Comparison of ENCODE assay signal across 9 cellular contexts in the genomic region with DNA sequence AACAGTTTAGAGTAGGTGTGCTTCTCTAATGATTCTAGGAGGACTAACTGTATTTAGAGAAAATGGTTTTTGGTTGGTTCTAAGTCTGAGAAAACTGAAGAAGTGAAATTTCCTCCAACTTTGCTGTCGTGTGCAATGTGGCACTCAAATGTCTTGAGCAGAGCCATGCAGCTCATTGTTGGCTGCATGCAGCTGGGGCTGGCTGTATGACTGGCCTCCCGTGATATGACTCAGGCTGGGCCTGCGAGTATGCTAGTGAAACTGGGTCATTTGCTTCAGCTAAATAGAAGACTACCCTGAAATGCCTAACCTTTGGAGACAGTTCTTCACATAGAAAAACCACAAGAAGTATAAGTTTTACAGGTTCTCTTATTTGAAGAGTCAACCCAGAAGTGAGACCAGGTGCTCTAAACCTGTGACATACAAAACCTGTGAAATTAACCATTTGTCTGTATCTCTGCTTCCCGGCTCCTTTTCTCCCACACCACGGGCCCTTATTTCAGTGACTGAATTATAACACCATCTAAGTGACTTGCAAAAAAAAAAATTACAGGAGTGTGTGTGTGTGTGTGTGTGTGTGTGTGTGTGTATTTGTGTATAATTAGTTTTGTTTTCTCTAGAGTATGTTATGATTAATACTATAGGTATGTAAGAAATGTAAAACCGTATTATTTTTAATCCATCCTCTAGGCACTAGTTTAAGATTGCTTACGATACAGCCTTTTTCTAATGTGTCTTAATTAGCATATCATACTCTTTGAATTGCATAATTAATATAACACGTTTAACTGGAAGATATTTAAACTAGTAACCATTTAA. TPM values are rescaled to one million over a fixed set of nuclear protein-coding genes. Genes with fewer than 3 reads are reported as not detected.
DNase-seq lines count a peak whose midpoint lies in the region; ATAC-seq and TF ChIP-seq lines count a peak whose summit lies in the region.
"Had no signal": no experiment of that assay in that cellular context is flagged by ENCODE, and none has a peak within 500 bp of the region (broad histone marks: within the 10 kb centered on the region; RNA-seq: fewer than 3 reads in every experiment).

No MANE protein-coding gene starts in this region.

- ATAC-seq in GM18858 (IDR thresholded peaks at IDR 0.05; ENCODE audit: unreplicated experiment): peak; percentile 99
- ATAC-seq in HG02759 (IDR thresholded peaks at IDR 0.05; ENCODE audit: unreplicated experiment): peak; percentile 100
- ATAC-seq in T-cell (replicated peaks in 1 of 4): peak; percentile 65 to 88 (median 74)

- POLR2A ChIA-PET in T-cell (lab: Charles Lee): interaction anchor here in 1 of 2 donors (0.8 kb wide), 1 partner anchor 67 kb away, joined by 3 read pairs; no protein-coding TSS in a partner anchor

- H3K27me3 Mint-ChIP-seq in T-cell (no peaks in the 10 kb centered on the region), glutamatergic neuron (ENCODE audit: unreplicated experiment) (no peaks in the 10 kb centered on the region)

- TF ChIP-seq CTCF in glutamatergic neuron (IDR thresholded peaks at IDR 0.05; ENCODE audit: partially characterized antibody, unreplicated experiment): no peak

- H3K4me1 Mint-ChIP-seq in T-cell (peaks cover 6 to 17% (median 15%) of the 10 kb centered on the region in 3 donors), glutamatergic neuron (ENCODE audit: low read depth, unreplicated experiment) (peaks cover 1% of the 10 kb centered on the region)

- H3K9me3 Mint-ChIP-seq in T-cell: peaks cover 0 to 3% (median 0%) of the 10 kb centered on the region in 3 donors
- no peaks in the 10 kb centered on the region for H3K9me3 Mint-ChIP-seq in glutamatergic neuron (ENCODE audit: unreplicated experiment)

- H3K4me3 Mint-ChIP-seq in T-cell: no peak overlapping the region
- no peak overlapping the region for H3K4me3 Mint-ChIP-seq in glutamatergic neuron (ENCODE audit: unreplicated experiment)
- H3K4me3 Mint-ChIP-seq: neural crest cell had no signal

- H3K27ac Mint-ChIP-seq in T-cell (peak overlapping the region; percentile 34 to 56), glutamatergic neuron (ENCODE audit: unreplicated experiment) (no peak overlapping the region)

- CTCF ChIA-PET in T-cell (lab: Charles Lee): interaction anchor here in 1 of 2 donors (1.5 kb wide), 1 partner anchor 62 kb away, joined by 9 read pairs; no protein-coding TSS in a partner anchor

- peak in 11 of 34 experiments; percentile 8 to 24 (median 14) for DNase-seq in T-cell
- DNase-seq in dedifferentiated amniotic fluid mesenchymal stem cell (ENCODE audit: extremely low spot score): peak; percentile 45
- peak; percentile 68 to 83 for DNase-seq in stimulated activated CD4-positive, alpha-beta T cell treated with anti-CD3 and anti-CD28 coated beads, Interleukin-15, amount 100 ng/mL, for 48 hours (ENCODE audit: low read depth in 2 of 2)
- DNase-seq in glutamatergic neuron: no peak
- DNase-seq in DMS79 (lab: John Stamatoyannopoulos, UW): no peak
- no peak for DNase-seq in D341Med (ENCODE audit: low spot score)

- H3K36me3 Mint-ChIP-seq in T-cell: peaks cover 54% of the 10 kb centered on the region
- H3K36me3 Mint-ChIP-seq in glutamatergic neuron (ENCODE audit: unreplicated experiment): peaks cover 8% of the 10 kb centered on the region

RNA-seq across cellular contexts. Expression of a gene that starts 15.9 kb away (rescaled TPM):
- total RNA-seq in T-cell (10 to 100 TPM; 28.5 to 44.4 (median 37.3) TPM), glutamatergic neuron (ENCODE audit: unreplicated experiment) (36.3 TPM)

Comparison
In these comparisons a context has a peak if more than half of its experiments do, and no peak if none do; other contexts are left out.
1. DNase-seq: peak in dedifferentiated amniotic fluid mesenchymal stem cell (single experiment) and stimulated activated CD4-positive, alpha-beta T cell treated with anti-CD3 and anti-CD28 coated beads, Interleukin-15, amount 100 ng/mL, for 48 hours (2 of 2); none in glutamatergic neuron (single experiment), DMS79 (single experiment) and D341Med (single experiment).
2. Peak in every context shown above with its lines, with median percentiles within 50 percentile points of each other: ATAC-seq.